8 cellular contexts compared by ENCODE assay signal in the genomic region with DNA sequence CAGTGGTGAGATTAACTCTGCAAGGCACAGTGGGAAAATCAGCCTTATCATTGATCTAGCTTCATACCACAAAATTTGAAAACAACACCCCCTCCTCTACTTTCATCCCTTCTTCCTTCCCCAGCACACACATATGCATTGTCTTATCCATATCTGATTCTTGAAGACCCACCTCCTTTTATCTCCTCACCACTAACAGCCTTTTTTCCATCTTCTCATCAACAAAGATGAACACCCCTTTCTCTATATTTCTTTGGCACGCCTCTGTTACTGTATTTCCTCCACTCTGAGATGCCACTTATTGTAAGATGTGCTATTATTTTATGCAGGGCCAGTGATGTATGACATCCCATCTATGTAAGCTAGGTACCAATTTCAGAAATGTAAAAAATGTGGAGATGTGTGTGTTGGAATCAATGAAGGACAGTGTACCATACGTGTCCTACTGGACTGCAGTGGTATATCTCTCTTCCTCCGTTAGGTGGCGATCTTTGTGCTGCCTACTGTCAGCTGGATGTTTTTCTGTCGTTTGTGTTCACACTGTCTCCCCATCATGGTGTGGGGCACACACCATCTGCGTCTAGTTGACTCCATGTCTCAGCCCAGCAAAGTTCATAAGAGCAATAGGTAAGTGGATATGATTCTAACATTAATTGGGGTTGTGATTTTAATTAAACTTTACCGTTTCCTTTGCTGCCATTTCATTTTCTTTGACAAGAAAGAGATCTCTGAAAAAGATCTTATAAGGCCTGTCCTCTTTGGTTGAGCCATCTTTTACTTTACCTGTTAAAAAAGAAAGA. TPM values are rescaled to one million over a fixed set of nuclear protein-coding genes. Genes with fewer than 3 reads are reported as not detected.
DNase-seq lines count a peak whose midpoint lies in the region; ATAC-seq and TF ChIP-seq lines count a peak whose summit lies in the region.

No MANE protein-coding gene starts in this region.

- CTCF ChIA-PET in IMR-90 (lab: Yijun Ruan, JAX) = interaction anchor here (0.6 to 1.9 kb wide), 7 partner anchors 12 to 97 kb away, joined by 3 to 11 read pairs (median 4); a partner anchor contains a TSS

- H3K79me2 ChIP-seq in OCI-LY3 (ENCODE audit: low read length) = no peaks in the 10 kb centered on the region

- no peaks in the 10 kb centered on the region for H3K36me3 Mint-ChIP-seq in activated T-helper 2 cell treated with anti-CD3 and anti-CD28 coated beads, Interferon-gamma antibody, Interleukin-2, Interleukin-4, amounts not matched to agents 10 μg/mL and 5 μg/mL and 100 μg/mL, durations not matched to agents 14 hours and 24 hours and 36 hours (ENCODE audit: low read depth)

- H3K27me3 ChIP-seq in IMR-90 (ENCODE audit: control insufficient read depth, insufficient read depth, low read length) (peaks cover 7% of the 10 kb centered on the region), OCI-LY3 (ENCODE audit: low read depth, low read length) (peaks cover 23% of the 10 kb centered on the region)

- no peaks in the 10 kb centered on the region for H3K36me3 ChIP-seq in IMR-90 (ENCODE audit: control insufficient read depth, insufficient read depth, low read length)
- H3K36me3 ChIP-seq in OCI-LY3 (replicated peaks; ENCODE audit: low read depth, low read length) = no peaks in the 10 kb centered on the region

- H4K20me1 ChIP-seq in IMR-90 (ENCODE audit: insufficient read depth, low read length) (no peaks in the 10 kb centered on the region), OCI-LY3 (ENCODE audit: insufficient read depth, low read length) (no peaks in the 10 kb centered on the region)

- H3K9ac ChIP-seq in IMR-90 (ENCODE audit: low read depth, low read length) (no peak overlapping the region), OCI-LY3 (ENCODE audit: low read length) (no peak overlapping the region)

- no peak overlapping the region for H3K18ac ChIP-seq in IMR-90 (ENCODE audit: low read depth, low read length)

- dilution Hi-C loops in IMR-90 (cut with HindIII; ENCODE audit: low sequenced_read_pairs, unreplicated experiment) = no loop called here

- no peak overlapping the region for H3K27ac Mint-ChIP-seq in activated T-helper 2 cell treated with anti-CD3 and anti-CD28 coated beads, Interferon-gamma antibody, Interleukin-2, Interleukin-4, amounts not matched to agents 10 μg/mL and 5 μg/mL and 100 μg/mL, durations not matched to agents 14 hours and 24 hours and 36 hours

- H2BK5ac ChIP-seq in IMR-90 (ENCODE audit: low read depth, low read length, poor library complexity, severe bottlenecking) = no peak overlapping the region

- no peaks in the 10 kb centered on the region for H3K79me1 ChIP-seq in IMR-90 (ENCODE audit: low read depth in 1 of 2, low read length in 2 of 2)

- POLR2A ChIA-PET in IMR-90 (lab: Charles Lee; ENCODE audit: unreplicated experiment) = no interaction called here

- H3K9me3 Mint-ChIP-seq in activated T-helper 2 cell treated with anti-CD3 and anti-CD28 coated beads, Interferon-gamma antibody, Interleukin-2, Interleukin-4, amounts not matched to agents 10 μg/mL and 5 μg/mL and 100 μg/mL, durations not matched to agents 14 hours and 24 hours and 36 hours = peaks cover 3% of the 10 kb centered on the region

- H3K27ac ChIP-seq in IMR-90 (ENCODE audit: insufficient read depth, low read length) = no peak overlapping the region
- no peak overlapping the region for H3K27ac ChIP-seq in OCI-LY3 (ENCODE audit: low read length)

- DNase-seq in DMS153 treated with DMSO at 0.1 percent for 48 hours (lab: John Stamatoyannopoulos, UW; ENCODE audit: unreplicated experiment) (peak; percentile 24), IMR-90 (peak; percentile 42), glomerular visceral epithelial cell (ENCODE audit: extremely low spot score) (peak; percentile 45), pulmonary artery endothelial cell (ENCODE audit: low read depth, low spot score) (peak; percentile 19)
- DNase-seq in activated T-helper 2 cell treated with anti-CD3 and anti-CD28 coated beads, Interferon-gamma antibody, Interleukin-2, Interleukin-4, amounts not matched to agents 10 μg/mL and 5 μg/mL and 100 μg/mL, durations not matched to agents 14 hours and 24 hours and 36 hours (ENCODE audit: low spot score) = peak; percentile 34

- H3K27me3 Mint-ChIP-seq in activated T-helper 2 cell treated with anti-CD3 and anti-CD28 coated beads, Interferon-gamma antibody, Interleukin-2, Interleukin-4, amounts not matched to agents 10 μg/mL and 5 μg/mL and 100 μg/mL, durations not matched to agents 14 hours and 24 hours and 36 hours (ENCODE audit: low read depth) = peaks cover 18% of the 10 kb centered on the region

- no peak overlapping the region for H2AK9ac ChIP-seq in IMR-90 (replicated peaks; ENCODE audit: low read depth, low read length, poor library complexity)

- no TSS peak for BruUV-seq in IMR-90 (replicated peaks; lab: Mats Ljungman, UMichigan)

- no peak overlapping the region for H3K4ac ChIP-seq in IMR-90 (ENCODE audit: low read depth, low read length)

- H3K4me1 Mint-ChIP-seq in activated T-helper 2 cell treated with anti-CD3 and anti-CD28 coated beads, Interferon-gamma antibody, Interleukin-2, Interleukin-4, amounts not matched to agents 10 μg/mL and 5 μg/mL and 100 μg/mL, durations not matched to agents 14 hours and 24 hours and 36 hours (ENCODE audit: low read depth) = no peaks in the 10 kb centered on the region

- peak overlapping the region; percentile 74 for H2AFZ ChIP-seq in IMR-90 (replicated peaks; ENCODE audit: low read length, poor library complexity)
- H2AFZ ChIP-seq in OCI-LY3 (ENCODE audit: low read depth, low read length) = peak overlapping the region; percentile 48; the same call in 1 of the 2 replicates

- no peak overlapping the region for H2BK20ac ChIP-seq in IMR-90 (ENCODE audit: low read depth, low read length)

- H4K91ac ChIP-seq in IMR-90 (ENCODE audit: insufficient read depth, low read depth, low read length) = no peak overlapping the region

- H4K8ac ChIP-seq in IMR-90 (ENCODE audit: low read depth in 2 of 2, low read length in 2 of 2) = no peak overlapping the region

- no CpG with 5 or more reads among the region's 7 CpGs for WGBS in IMR-90 (ENCODE audit: extremely low coverage in 2 of 2, insufficient read length in 1 of 2), 2 experiments

- H3K4me1 ChIP-seq in IMR-90 (ENCODE audit: control insufficient read depth, insufficient read depth, low read length) (no peaks in the 10 kb centered on the region), OCI-LY3 (ENCODE audit: low read length) (peaks cover 11% of the 10 kb centered on the region)

- no peaks in the 10 kb centered on the region for H3K9me1 ChIP-seq in IMR-90 (ENCODE audit: insufficient read depth, low read length)

- ATAC-seq in GM21367 (IDR thresholded peaks at IDR 0.05; ENCODE audit: unreplicated experiment) (peak; percentile 85), IMR-90 (ENCODE audit: low read depth) (peak; percentile 98), HG03457 (IDR thresholded peaks at IDR 0.05; ENCODE audit: unreplicated experiment) (no peak)

- intact Hi-C loops in IMR-90 (cut with micrococcal nuclease) = loop anchor here (1.0 to 2.0 kb wide), 4 partner anchors 80 to 598 kb away; no protein-coding TSS in a partner anchor
- intact Hi-C loops in activated T-helper 2 cell treated with anti-CD3 and anti-CD28 coated beads, Interferon-gamma antibody, Interleukin-2, Interleukin-4, amounts not matched to agents 10 μg/mL and 5 μg/mL and 100 μg/mL, durations not matched to agents 14 hours and 24 hours and 36 hours (cut with micrococcal nuclease) = loop anchor here (1.0 to 2.0 kb wide), 3 partner anchors 25 to 80 kb away; a partner anchor contains a TSS

- in situ Hi-C loops in IMR-90 (cut with MboI; ENCODE audit: low sequenced_read_pairs) = no loop called here

- H4K5ac ChIP-seq in IMR-90 (ENCODE audit: low read depth, low read length) = no peak overlapping the region

- TF ChIP-seq CTCF in IMR-90 (conservative IDR thresholded peaks at IDR 0.05; ENCODE audit: low read depth, low read length) = peak; percentile 73
- peak; percentile 90 for TF ChIP-seq CTCF in OCI-LY3 (IDR thresholded peaks at IDR 0.05; ENCODE audit: low read depth, low read length)

- no peak overlapping the region for H3K23ac ChIP-seq in IMR-90 (ENCODE audit: low read depth, low read length)

- H3K4me3 ChIP-seq in IMR-90 (ENCODE audit: insufficient read depth, low read depth, low read length) = no peak overlapping the region
- H3K4me3 ChIP-seq in OCI-LY3 (ENCODE audit: low read length) = peak overlapping the region; percentile 25; the same call in 1 of the 2 replicates

- no peak for TF ChIP-seq POLR2A in IMR-90 (IDR thresholded peaks at IDR 0.05; ENCODE audit: low read depth, low read length)

- H3K4me2 ChIP-seq in IMR-90 (ENCODE audit: low read depth, low read length) (no peak overlapping the region), OCI-LY3 (ENCODE audit: low read length) (peak overlapping the region; percentile 51)

- peak; percentile 66 for TF ChIP-seq RAD21 in IMR-90 (IDR thresholded peaks at IDR 0.05; ENCODE audit: low read length)

- no peak overlapping the region for H2AK5ac ChIP-seq in IMR-90 (ENCODE audit: low read depth, low read length)

- no peak overlapping the region for H2BK15ac ChIP-seq in IMR-90 (ENCODE audit: low read depth, low read length)

- no peak overlapping the region for H2BK120ac ChIP-seq in IMR-90 (ENCODE audit: low read depth, low read length)

- H3K9me3 ChIP-seq in IMR-90 (ENCODE audit: control insufficient read depth, insufficient read depth, low read length) (no peaks in the 10 kb centered on the region), OCI-LY3 (ENCODE audit: insufficient read depth, low read length) (peaks cover 7% of the 10 kb centered on the region; the same call in 1 of the 2 replicates)

- no peak overlapping the region for H3K4me3 Mint-ChIP-seq in activated T-helper 2 cell treated with anti-CD3 and anti-CD28 coated beads, Interferon-gamma antibody, Interleukin-2, Interleukin-4, amounts not matched to agents 10 μg/mL and 5 μg/mL and 100 μg/mL, durations not matched to agents 14 hours and 24 hours and 36 hours (ENCODE audit: low read depth)

- no peak overlapping the region for H3K56ac ChIP-seq in IMR-90 (ENCODE audit: extremely low read depth, insufficient read depth, low read length)

- no peak overlapping the region for H3K14ac ChIP-seq in IMR-90 (replicated peaks; ENCODE audit: low read depth, low read length)

RNA-seq across cellular contexts. Expression of a gene that starts 24.0 kb away (rescaled TPM):
- total RNA-seq in IMR-90 (2012; rRNA removed) (not detected in 2 replicates), pulmonary artery endothelial cell (not detected in 2 replicates)
- polyA plus RNA-seq in IMR-90 (2012; rRNA removed) = not detected in 2 replicates
- polyA plus RNA-seq in IMR-90 (2012; cell fraction: cytosol; rRNA removed) = not detected in 2 replicates
- polyA plus RNA-seq in IMR-90 (2012; cell fraction: nucleus; rRNA removed; ENCODE audit: low replicate concordance) = not detected in 2 replicates
- 0.07 TPM in 1 of 2 replicates, not detected in the other for total RNA-seq in activated T-helper 2 cell treated with anti-CD3 and anti-CD28 coated beads, Interferon-gamma antibody, Interleukin-2, Interleukin-4, amounts not matched to agents 10 μg/mL and 5 μg/mL and 100 μg/mL, durations not matched to agents 14 hours and 24 hours and 36 hours

RNA-seq across cellular contexts. Expression of a gene that starts 24.7 kb away (rescaled TPM):
- total RNA-seq in IMR-90 (2012; rRNA removed) (under 0.01 TPM in 1 of 2 replicates, not detected in the other), pulmonary artery endothelial cell (under 0.01 and 0.07 TPM in 2 replicates)
- polyA plus RNA-seq in IMR-90 (2012; rRNA removed) = not detected in 2 replicates
- not detected in 2 replicates for polyA plus RNA-seq in IMR-90 (2012; cell fraction: cytosol; rRNA removed)
- polyA plus RNA-seq in IMR-90 (2012; cell fraction: nucleus; rRNA removed; ENCODE audit: low replicate concordance) = 0.17 TPM in 1 of 2 replicates, not detected in the other
- total RNA-seq in activated T-helper 2 cell treated with anti-CD3 and anti-CD28 coated beads, Interferon-gamma antibody, Interleukin-2, Interleukin-4, amounts not matched to agents 10 μg/mL and 5 μg/mL and 100 μg/mL, durations not matched to agents 14 hours and 24 hours and 36 hours = 0.30 and 0.97 TPM in 2 replicates

RNA-seq across cellular contexts. Expression of a gene that starts 59.6 kb away (rescaled TPM):
- total RNA-seq in IMR-90 (2012; rRNA removed) = 5.0 and 16.1 TPM in 2 replicates
- 27.4 and 27.9 TPM in 2 replicates for polyA plus RNA-seq in IMR-90 (2012; rRNA removed)
- 10.6 and 17.5 TPM in 2 replicates for polyA plus RNA-seq in IMR-90 (2012; cell fraction: cytosol; rRNA removed)
- polyA plus RNA-seq in IMR-90 (2012; cell fraction: nucleus; rRNA removed; ENCODE audit: low replicate concordance) = 2.8 and 8.7 TPM in 2 replicates
- 65.8 and 77.2 TPM in 2 replicates for total RNA-seq in activated T-helper 2 cell treated with anti-CD3 and anti-CD28 coated beads, Interferon-gamma antibody, Interleukin-2, Interleukin-4, amounts not matched to agents 10 μg/mL and 5 μg/mL and 100 μg/mL, durations not matched to agents 14 hours and 24 hours and 36 hours
- total RNA-seq in pulmonary artery endothelial cell = 33.6 and 40.9 TPM in 2 replicates
